Comparison of ENCODE assay signal across 24 cellular contexts in the genomic region with DNA sequence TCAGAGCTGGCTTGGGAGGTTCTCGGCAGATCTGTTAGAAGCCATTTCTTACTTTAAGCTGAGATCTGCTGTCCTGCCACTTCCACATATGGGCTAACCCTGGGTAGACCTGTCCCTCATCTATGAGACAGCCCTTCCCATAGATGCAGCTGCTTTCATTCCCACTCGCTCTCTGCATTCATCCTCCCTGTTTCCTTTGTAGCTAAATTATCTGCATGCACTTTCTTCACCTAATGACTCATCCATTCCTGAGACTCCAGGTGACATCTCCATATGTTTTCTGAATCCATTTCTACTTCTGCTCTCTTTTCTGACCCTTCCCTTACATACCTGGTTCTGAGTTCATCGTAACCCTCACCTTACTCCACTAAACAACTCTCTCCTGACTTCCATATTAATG.
"Had no signal": no experiment of that assay in that cellular context is flagged by ENCODE, and none has a peak within 500 bp of the region (broad histone marks: within the 10 kb centered on the region; RNA-seq: fewer than 3 reads in every experiment).

No MANE protein-coding gene starts in this region.

- DNase-seq: activated CD4-positive, alpha-beta memory T cell treated with anti-CD3 and anti-CD28 coated beads for 36 hours; activated CD4-positive, alpha-beta T cell treated with anti-CD3 and anti-CD28 coated beads for 4 hours; activated CD4-positive, CD25-positive, alpha-beta regulatory T cell; activated effector memory CD4-positive, alpha-beta T cell treated with Interleukin-2 at 50 U/mL for 16 hours; activated naive CD4-positive, alpha-beta T cell treated with anti-CD3 and anti-CD28 coated beads, Interleukin-2, amount 10 ng/mL, durations not matched to agents 7 days and 5 days; activated T-cell treated with anti-CD3 and anti-CD28 coated beads, Interleukin-2, amount 50 U/mL, for 72 hours; dermis blood vessel endothelial cell; effector CD8-positive, alpha-beta T cell; erythroblast; hippocampal formation; left ventricle myocardium superior; mammary epithelial cell; midbrain; natural killer cell; pancreas; small intestine; stimulated activated CD4-positive, alpha-beta T cell treated with anti-CD3 and anti-CD28 coated beads, Interleukin-15, amount 100 ng/mL, for 24 hours; stimulated activated CD8-positive, alpha-beta memory T cell treated with anti-CD3 and anti-CD28 coated beads, Interleukin-4, amount 100 ng/mL, for 48 hours; stimulated activated naive B cell treated with anti-CD40 and anti-IgM and Interleukin-4, amounts not matched to agents 10 μg/mL and 1 μg/mL and 100 μg/mL, for 72 hours; SW 1271; T-helper 17 cell; upper lobe of left lung had no signal

- H3K4me1 ChIP-seq: body of pancreas, pancreas had no signal

- H3K9me3 ChIP-seq: body of pancreas, pancreas, upper lobe of left lung had no signal

- H3K27me3 ChIP-seq: body of pancreas, cardiac muscle cell, pancreas, upper lobe of left lung had no signal

- H3K4me3 ChIP-seq: body of pancreas, cardiac muscle cell, pancreas, upper lobe of left lung had no signal

- H3K27ac ChIP-seq: body of pancreas, cardiac muscle cell, pancreas, upper lobe of left lung had no signal

- H3K36me3 ChIP-seq: cardiac muscle cell, pancreas, upper lobe of left lung had no signal
